Comparison of ENCODE assay signal across 9 cellular contexts in genomic region chr20:59043698-59044097, GRCh38. TPM values are rescaled to one million over a fixed set of nuclear protein-coding genes. Genes with fewer than 3 reads are reported as not detected.
DNase-seq lines count a peak whose midpoint lies in the region; ATAC-seq and TF ChIP-seq lines count a peak whose summit lies in the region.
"Had no signal": no experiment of that assay in that cellular context is flagged by ENCODE, and none has a peak within 500 bp of the region (broad histone marks: within the 10 kb centered on the region; RNA-seq: fewer than 3 reads in every experiment).

No MANE protein-coding gene starts in this region.

- intact Hi-C loops in posterior vena cava (cut with DNase I): no loop called here

- DNase-seq in H4 (ENCODE audit: low spot score) (peak; percentile 7), naive B cell (peak; percentile 0), chondrocyte (ENCODE audit: low spot score) (no peak), posterior vena cava (ENCODE audit: low spot score) (no peak), ecto neural progenitor cell (ENCODE audit: low spot score) (no peak)
- peak; percentile 18 to 22 for DNase-seq in activated T-cell treated with anti-CD3 and anti-CD28 coated beads, Interleukin-2, amount 50 U/mL, for 72 hours
- DNase-seq: NCI-H446 treated with DMSO at 0.1 percent for 48 hours had no signal

- peaks cover 0 to 2% of the 10 kb centered on the region in 2 donors for H3K9me3 Mint-ChIP-seq in activated T-cell treated with anti-CD3 and anti-CD28 coated beads, Interleukin-2, amount 50 U/mL, for 72 hours
- H3K9me3 Mint-ChIP-seq in naive B cell: no peaks in the 10 kb centered on the region
- no peaks in the 10 kb centered on the region for H3K9me3 Mint-ChIP-seq in chondrocyte (ENCODE audit: low read depth)

- H3K9me3 ChIP-seq in BLaER1: no peaks in the 10 kb centered on the region

- H3K4me2 ChIP-seq in BLaER1: peak overlapping the region; percentile 89

- H3K9ac ChIP-seq in BLaER1: no peak overlapping the region

- peaks cover 59% of the 10 kb centered on the region for H3K4me1 Mint-ChIP-seq in activated T-cell treated with anti-CD3 and anti-CD28 coated beads, Interleukin-2, amount 50 U/mL, for 72 hours (ENCODE audit: low read depth)
- H3K4me1 Mint-ChIP-seq in naive B cell (peaks cover 39 to 54% (median 51%) of the 10 kb centered on the region in 3 donors), chondrocyte (ENCODE audit: low read depth) (peaks cover 46% of the 10 kb centered on the region)

- peaks cover 63% of the 10 kb centered on the region for H3K4me1 ChIP-seq in BLaER1

- H3K36me3 Mint-ChIP-seq in activated T-cell treated with anti-CD3 and anti-CD28 coated beads, Interleukin-2, amount 50 U/mL, for 72 hours (ENCODE audit: insufficient read depth in 2 of 2): peaks cover 8 to 17% of the 10 kb centered on the region in 2 donors
- H3K36me3 Mint-ChIP-seq in naive B cell (peaks cover 0 to 8% of the 10 kb centered on the region in 2 donors), chondrocyte (ENCODE audit: low read depth) (peaks cover 5% of the 10 kb centered on the region)

- peaks cover 21% of the 10 kb centered on the region for H3K36me3 ChIP-seq in BLaER1

- no peaks in the 10 kb centered on the region for H3K27me3 Mint-ChIP-seq in activated T-cell treated with anti-CD3 and anti-CD28 coated beads, Interleukin-2, amount 50 U/mL, for 72 hours (ENCODE audit: low read depth)
- H3K27me3 Mint-ChIP-seq in naive B cell (no peaks in the 10 kb centered on the region), chondrocyte (ENCODE audit: low read depth) (no peaks in the 10 kb centered on the region)

- H3K27ac Mint-ChIP-seq in activated T-cell treated with anti-CD3 and anti-CD28 coated beads, Interleukin-2, amount 50 U/mL, for 72 hours: peak overlapping the region; percentile 98
- H3K27ac Mint-ChIP-seq in naive B cell (peak overlapping the region; percentile 53 to 96 (median 78)), chondrocyte (ENCODE audit: unreplicated experiment) (no peak overlapping the region)

- no peak for ATAC-seq in activated T-cell treated with anti-CD3 and anti-CD28 coated beads, Interleukin-2, amount 50 U/mL, for 72 hours (replicated peaks in 1 of 2)
- ATAC-seq in naive B cell (ENCODE audit: low read depth in 2 of 2) (no peak), HG02610 (IDR thresholded peaks at IDR 0.05; ENCODE audit: unreplicated experiment) (no peak)

- H4K20me1 ChIP-seq in BLaER1: peaks cover 37% of the 10 kb centered on the region

- no peak for TF ChIP-seq CTCF in chondrocyte (IDR thresholded peaks at IDR 0.05)

- H3K27me3 ChIP-seq in BLaER1: no peaks in the 10 kb centered on the region

- peak overlapping the region; percentile 87 to 94 for H3K4me3 Mint-ChIP-seq in activated T-cell treated with anti-CD3 and anti-CD28 coated beads, Interleukin-2, amount 50 U/mL, for 72 hours
- peak overlapping the region; percentile 82 to 97 (median 89) for H3K4me3 Mint-ChIP-seq in naive B cell
- H3K4me3 Mint-ChIP-seq in chondrocyte (ENCODE audit: unreplicated experiment): no peak overlapping the region

- H3K4me3 ChIP-seq in BLaER1: no peak overlapping the region

- H3K27ac ChIP-seq in BLaER1: no peak overlapping the region; the same call in 1 of the 2 replicates

RNA-seq across cellular contexts. Expression of gene PRELID3B, which starts 1.1 kb away (rescaled TPM):
- 46.9 and 53.4 TPM in 2 replicates for total RNA-seq in H4 (2014; rRNA removed; shearing (Covaris generic))
- 100 to 1,000 TPM; 168 to 181 TPM for total RNA-seq in activated T-cell treated with anti-CD3 and anti-CD28 coated beads, Interleukin-2, amount 50 U/mL, for 72 hours
- 10 to 100 TPM; 34.1 to 46.0 (median 37.5) TPM for polyA plus RNA-seq in naive B cell (ENCODE audit: low read depth in 6 of 6)
- total RNA-seq in chondrocyte: 38.0 to 44.4 TPM (median 41.1 TPM) in 3 replicates
- 10 to 100 TPM; 24.1 to 34.1 TPM for total RNA-seq in posterior vena cava

RNA-seq across cellular contexts. Expression of gene ATP5F1E, which starts 11.6 kb away (rescaled TPM):
- total RNA-seq in H4 (2014; rRNA removed; shearing (Covaris generic)): 45.0 and 50.5 TPM in 2 replicates
- total RNA-seq in activated T-cell treated with anti-CD3 and anti-CD28 coated beads, Interleukin-2, amount 50 U/mL, for 72 hours: 10 to 100 TPM; 55.7 to 56.4 TPM
- polyA plus RNA-seq in naive B cell (ENCODE audit: low read depth in 6 of 6): 100 to 1,000 TPM in 1 of 6 donors, 10 to 100 TPM in 5; 53.9 to 103 (median 75.5) TPM
- total RNA-seq in chondrocyte (67.5 to 76.2 TPM (median 67.7 TPM) in 3 replicates), posterior vena cava (10 to 100 TPM; 58.3 to 74.7 TPM)

RNA-seq across cellular contexts. Expression of gene TUBB1, which starts 24.5 kb away (rescaled TPM):
- not detected in 2 replicates for total RNA-seq in H4 (2014; rRNA removed; shearing (Covaris generic))
- total RNA-seq in activated T-cell treated with anti-CD3 and anti-CD28 coated beads, Interleukin-2, amount 50 U/mL, for 72 hours: not detected
- polyA plus RNA-seq in naive B cell (ENCODE audit: low read depth in 6 of 6): 10 to 100 TPM in 3 of 6 donors, 1 to 10 TPM in 3; 2.5 to 16.4 (median 11.0) TPM
- total RNA-seq in chondrocyte (0.15 TPM in 1 of 3 replicates, not detected in the others), posterior vena cava (under 1 TPM; 0.43 to 0.74 TPM)

RNA-seq across cellular contexts. Expression of gene CTSZ, which starts 36.6 kb away (rescaled TPM):
- total RNA-seq in H4 (2014; rRNA removed; shearing (Covaris generic)): 0.17 and 0.18 TPM in 2 replicates
- total RNA-seq in activated T-cell treated with anti-CD3 and anti-CD28 coated beads, Interleukin-2, amount 50 U/mL, for 72 hours: 10 to 100 TPM; 44.5 to 51.6 TPM
- polyA plus RNA-seq in naive B cell (ENCODE audit: low read depth in 6 of 6): 10 to 100 TPM; 15.7 to 39.6 (median 25.4) TPM
- total RNA-seq in chondrocyte (19.5 to 101 TPM (median 99.4 TPM) in 3 replicates), posterior vena cava (100 to 1,000 TPM; 107 to 164 TPM)

Comparison
In these comparisons a context has a peak if more than half of its experiments do, and no peak if none do; other contexts are left out.
1. DNase-seq: peak in H4 (single experiment), activated T-cell treated with anti-CD3 and anti-CD28 coated beads, Interleukin-2, amount 50 U/mL, for 72 hours (2 of 2) and naive B cell (single experiment); none in chondrocyte (single experiment), posterior vena cava (single experiment) and ecto neural progenitor cell (single experiment).